ENCODE assay signal across 27 cellular contexts in the genomic region with DNA sequence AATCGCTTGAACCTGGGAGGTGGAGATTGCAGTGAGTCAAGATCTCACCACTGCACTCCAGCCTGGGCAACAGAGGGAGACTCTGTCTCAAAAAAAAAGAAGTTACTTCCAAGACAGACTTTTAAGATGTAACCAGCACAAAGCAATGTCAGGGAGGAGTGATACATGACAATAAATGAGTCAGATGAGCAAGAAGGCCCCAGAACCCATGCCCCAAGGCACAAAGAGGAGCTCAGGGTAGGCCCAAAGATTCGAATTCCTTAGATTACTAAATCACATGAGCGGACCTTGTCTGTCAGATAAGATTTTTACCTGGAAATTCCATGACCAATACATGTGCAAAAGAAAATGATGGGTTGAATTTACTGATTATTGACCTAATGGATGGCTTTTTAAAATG. TPM values are rescaled to one million over a fixed set of nuclear protein-coding genes. Genes with fewer than 3 reads are reported as not detected.
DNase-seq lines count a peak whose midpoint lies in the region; ATAC-seq and TF ChIP-seq lines count a peak whose summit lies in the region.
"Had no signal": no experiment of that assay in that cellular context is flagged by ENCODE, and none has a peak within 500 bp of the region (broad histone marks: within the 10 kb centered on the region; RNA-seq: fewer than 3 reads in every experiment).

No MANE protein-coding gene starts in this region.

- no peak overlapping the region for H4K8ac ChIP-seq in mesendoderm (ENCODE audit: low read depth, low read length)

- H3K36me3 Mint-ChIP-seq in CD8-positive, alpha-beta T cell = peaks cover 55% of the 10 kb centered on the region
- H3K36me3 Mint-ChIP-seq in GM23338 (ENCODE audit: low read depth) = no peaks in the 10 kb centered on the region

- H2AK5ac ChIP-seq in mesendoderm (ENCODE audit: low read length) = no peak overlapping the region

- in situ Hi-C loops in ACHN (cut with HindIII; ENCODE audit: low pct_ligation_motif_present, low pct_unique_long_range_greater_than_20kb, low sequenced_read_pairs) = no loop called here

- H3K27me3 Mint-ChIP-seq in CD8-positive, alpha-beta T cell (ENCODE audit: low read depth) = no peaks in the 10 kb centered on the region
- H3K27me3 Mint-ChIP-seq in GM23338 (ENCODE audit: insufficient read depth, low read depth, poor library complexity) = no peaks in the 10 kb centered on the region
- H3K27me3 Mint-ChIP-seq: CD4-positive, alpha-beta T cell had no signal

- DNase-seq in CD8-positive, alpha-beta T cell = no peak
- DNase-seq in GM23338 (ENCODE audit: low spot score) (peak; percentile 28), RWPE1 (ENCODE audit: low spot score) (peak; percentile 13), mesendoderm (peak; percentile 68), AG20443 (ENCODE audit: low spot score) (no peak), ACHN (no peak)
- no peak for DNase-seq in stimulated activated naive CD8-positive, alpha-beta T cell treated with anti-CD3 and anti-CD28 coated beads, Interleukin-15, Interleukin-2, amounts not matched to agents 100 U/mL and 50 U/mL, for 24 hours
- DNase-seq: AML-193; CD4-positive, alpha-beta T cell; COR-L47; GDM1; KBM-7; MG63; NCI-H1105 treated with DMSO at 0.1 percent for 48 hours; NCI-H146; NCI-H1930; NCI-H2107; NCI-H446; NCI-H524 treated with DMSO at 0.1 percent for 48 hours; NCI-H774; RPMI8226; SHP77 had no signal

- no peak overlapping the region for H3K9ac ChIP-seq in mesendoderm (ENCODE audit: low read length)
- H3K9ac ChIP-seq: BLaER1 treated with 17β-estradiol and CSF1 and Interleukin-3, amounts not matched to agents 10 nM and 100 nM had no signal

- no peaks in the 10 kb centered on the region for H3K9me3 Mint-ChIP-seq in CD8-positive, alpha-beta T cell
- no peaks in the 10 kb centered on the region for H3K9me3 Mint-ChIP-seq in GM23338
- H3K9me3 Mint-ChIP-seq: CD4-positive, alpha-beta T cell had no signal

- H3K4me1 Mint-ChIP-seq in CD8-positive, alpha-beta T cell (ENCODE audit: low read depth) = no peaks in the 10 kb centered on the region
- no peaks in the 10 kb centered on the region for H3K4me1 Mint-ChIP-seq in GM23338

- H3K27ac Mint-ChIP-seq in CD8-positive, alpha-beta T cell = peak overlapping the region; percentile 79
- H3K27ac Mint-ChIP-seq in GM23338 = no peak overlapping the region
- H3K27ac Mint-ChIP-seq: CD4-positive, alpha-beta T cell had no signal

- H3K27ac ChIP-seq in CD8-positive, alpha-beta T cell (ENCODE audit: low read depth, low read length) = no peak overlapping the region
- no peak overlapping the region for H3K27ac ChIP-seq in GM23338 (ENCODE audit: low read depth)
- no peak overlapping the region for H3K27ac ChIP-seq in RWPE1
- no peak overlapping the region for H3K27ac ChIP-seq in mesendoderm (ENCODE audit: low read depth, low read length)
- H3K27ac ChIP-seq: BLaER1 treated with 17β-estradiol and CSF1 and Interleukin-3, amounts not matched to agents 10 nM and 100 nM had no signal

- POLR2A ChIA-PET in CD8-positive, alpha-beta T cell (lab: Charles Lee) = no interaction called here
- POLR2A ChIA-PET in RWPE1 (lab: Yijun Ruan, JAX; ENCODE audit: low non-redundant PET) = no interaction called here

- no peak overlapping the region for H4K5ac ChIP-seq in mesendoderm (ENCODE audit: low read length)

- H3K4me2 ChIP-seq in GM23338 (no peak overlapping the region), mesendoderm (ENCODE audit: low read length) (no peak overlapping the region)
- H3K4me2 ChIP-seq: BLaER1 treated with 17β-estradiol and CSF1 and Interleukin-3, amounts not matched to agents 10 nM and 100 nM had no signal

- no peak overlapping the region for H2BK15ac ChIP-seq in mesendoderm (replicated peaks; ENCODE audit: low read depth)

- H3K4ac ChIP-seq in mesendoderm (ENCODE audit: low read depth, low read length) = no peak overlapping the region

- no peaks in the 10 kb centered on the region for H3K9me3 ChIP-seq in CD8-positive, alpha-beta T cell (ENCODE audit: low read length)
- H3K9me3 ChIP-seq: BLaER1 treated with 17β-estradiol and CSF1 and Interleukin-3, amounts not matched to agents 10 nM and 100 nM; MG63 had no signal

- no peaks in the 10 kb centered on the region for H3K79me1 ChIP-seq in mesendoderm (ENCODE audit: low read length)

- no peak overlapping the region for H3K56ac ChIP-seq in mesendoderm (ENCODE audit: low read length)

- H2BK120ac ChIP-seq in mesendoderm (ENCODE audit: low read depth, low read length) = no peak overlapping the region

- no peaks in the 10 kb centered on the region for H3F3A ChIP-seq in GM23338 (replicated peaks; ENCODE audit: low read depth)

- CTCF ChIA-PET in CD8-positive, alpha-beta T cell (lab: Charles Lee) = interaction anchor here (1.2 to 1.5 kb wide), 2 partner anchors 19 to 151 kb away, joined by 3 read pairs; no protein-coding TSS in a partner anchor
- CTCF ChIA-PET in RWPE1 (lab: Yijun Ruan, JAX) = no interaction called here

- no peak overlapping the region for H3K23ac ChIP-seq in mesendoderm (ENCODE audit: low read length)

- H2AFZ ChIP-seq in GM23338 = no peak overlapping the region

- no peak overlapping the region for H3K18ac ChIP-seq in mesendoderm (ENCODE audit: low read length)

- no peak overlapping the region for H3K4me3 ChIP-seq in CD8-positive, alpha-beta T cell (ENCODE audit: low read depth, low read length)
- H3K4me3 ChIP-seq in GM23338 = no peak overlapping the region
- no peak overlapping the region for H3K4me3 ChIP-seq in mesendoderm (ENCODE audit: low read length)
- H3K4me3 ChIP-seq: BLaER1 treated with 17β-estradiol and CSF1 and Interleukin-3, amounts not matched to agents 10 nM and 100 nM; GM12878; MG63 had no signal

- H3K79me2 ChIP-seq in GM23338 (replicated peaks; ENCODE audit: insufficient read depth) = no peaks in the 10 kb centered on the region
- H3K79me2 ChIP-seq in mesendoderm (ENCODE audit: control insufficient read depth, insufficient read depth, low read length) = no peaks in the 10 kb centered on the region

- H3K27me3 ChIP-seq in CD8-positive, alpha-beta T cell (ENCODE audit: insufficient read depth, low read length) = no peaks in the 10 kb centered on the region
- H3K27me3 ChIP-seq in GM23338 (ENCODE audit: insufficient read depth) (no peaks in the 10 kb centered on the region), mesendoderm (ENCODE audit: insufficient read depth, low read length, poor library complexity) (no peaks in the 10 kb centered on the region)
- H3K27me3 ChIP-seq: BLaER1 treated with 17β-estradiol and CSF1 and Interleukin-3, amounts not matched to agents 10 nM and 100 nM; MG63 had no signal

- no CpG with 5 or more reads among the region's 3 CpGs for WGBS in mesendoderm (ENCODE audit: extremely low coverage, insufficient coverage, low lambda C conversion rate)

- H3K36me3 ChIP-seq in CD8-positive, alpha-beta T cell (ENCODE audit: insufficient read depth, low read length) = peaks cover 34% of the 10 kb centered on the region
- H3K36me3 ChIP-seq in GM23338 (ENCODE audit: insufficient read depth) (no peaks in the 10 kb centered on the region), mesendoderm (ENCODE audit: control insufficient read depth, insufficient read depth, low read length) (no peaks in the 10 kb centered on the region)
- H3K36me3 ChIP-seq: BLaER1 treated with 17β-estradiol and CSF1 and Interleukin-3, amounts not matched to agents 10 nM and 100 nM; MG63 had no signal

- H2BK5ac ChIP-seq in mesendoderm (ENCODE audit: low read length) = no peak overlapping the region

- no peaks in the 10 kb centered on the region for H3K9me2 ChIP-seq in GM23338 (ENCODE audit: insufficient read depth)

- no peaks in the 10 kb centered on the region for H4K20me1 ChIP-seq in GM23338 (replicated peaks; ENCODE audit: insufficient read depth)
- H4K20me1 ChIP-seq: BLaER1 treated with 17β-estradiol and CSF1 and Interleukin-3, amounts not matched to agents 10 nM and 100 nM had no signal

- intact Hi-C loops in CD8-positive, alpha-beta T cell (cut with DNase I, micrococcal nuclease) = no loop called here

- no peak for ATAC-seq in CD8-positive, alpha-beta T cell
- ATAC-seq in GM23338 = no peak
- no peak for ATAC-seq in stimulated activated naive CD8-positive, alpha-beta T cell treated with anti-CD3 and anti-CD28 coated beads, Interleukin-15, Interleukin-2, amounts not matched to agents 100 U/mL and 50 U/mL, for 24 hours
- ATAC-seq: GM12878 had no signal

- no peak for TF ChIP-seq CTCF in CD8-positive, alpha-beta T cell (IDR thresholded peaks at IDR 0.05)
- TF ChIP-seq CTCF in GM23338 (conservative IDR thresholded peaks at IDR 0.05; ENCODE audit: low read depth in 2 of 2) (0 out of 4 replicates have a peak, but pooled peaks of 1 of the 2 experiments have one; percentile 14), RWPE1 (conservative IDR thresholded peaks at IDR 0.05; ENCODE audit: low read depth) (no peak)

- H3K4me1 ChIP-seq in CD8-positive, alpha-beta T cell (ENCODE audit: insufficient read depth, low read length) = no peaks in the 10 kb centered on the region
- H3K4me1 ChIP-seq in GM23338 (ENCODE audit: insufficient read depth) (no peaks in the 10 kb centered on the region), mesendoderm (ENCODE audit: control insufficient read depth, low read depth, low read length) (no peaks in the 10 kb centered on the region)

- H3K4me3 Mint-ChIP-seq in CD8-positive, alpha-beta T cell = no peak overlapping the region
- H3K4me3 Mint-ChIP-seq in GM23338 = no peak overlapping the region
- H3K4me3 Mint-ChIP-seq: CD4-positive, alpha-beta T cell had no signal

TF ChIP-seq in GM23338, 12 proteins besides CTCF, POLR2A, EP300 and RAD21 (continues in another document):
- TF ChIP-seq JUNB (IDR thresholded peaks at IDR 0.05; ENCODE audit: unreplicated experiment) (no peak), EZH2 (IDR thresholded peaks at IDR 0.05; ENCODE audit: low read depth, unreplicated experiment) (no peak), NANOG (IDR thresholded peaks at IDR 0.05; ENCODE audit: borderline replicate concordance) (no peak), EZH2phosphoT487 (IDR thresholded peaks at IDR 0.05; ENCODE audit: unreplicated experiment) (no peak), ZNF331 (CRISPR knock-in tag; IDR thresholded peaks at IDR 0.05; ENCODE audit: low read depth) (no peak), POLR2AphosphoS5 (IDR thresholded peaks at IDR 0.05; ENCODE audit: low read depth) (no peak)

RNA-seq across cellular contexts. Expression of gene JHY, which starts 10.5 kb away (rescaled TPM):
- 1 to 10 TPM; 1.7 to 1.9 TPM for total RNA-seq in CD8-positive, alpha-beta T cell
- total RNA-seq in GM23338 (2014; rRNA removed; shearing (Covaris generic)) = 0.58 and 0.94 TPM in 2 replicates
- 0.63 and 0.97 TPM in 2 replicates for polyA plus RNA-seq in GM23338 (2016; fragmentation: Nextera tagmentation; extraction: Ambion mirVana)
- 1.2 TPM for polyA plus RNA-seq in mesendoderm (2013, experiment 1 of 2)
- polyA plus RNA-seq in mesendoderm (2013, experiment 2 of 2) = 1.2 TPM

RNA-seq across cellular contexts. Expression of gene CRTAM, which starts 33.7 kb away (rescaled TPM):
- total RNA-seq in CD8-positive, alpha-beta T cell = 10 to 100 TPM; 31.7 to 36.1 TPM
- total RNA-seq in GM23338 (2014; rRNA removed; shearing (Covaris generic)) = 0.08 TPM in 1 of 2 replicates, not detected in the other
- not detected in 2 replicates for polyA plus RNA-seq in GM23338 (2016; fragmentation: Nextera tagmentation; extraction: Ambion mirVana)
- polyA plus RNA-seq in mesendoderm (2013, experiment 1 of 2) = 0.31 TPM
- polyA plus RNA-seq in mesendoderm (2013, experiment 2 of 2) = 0.45 TPM
- total RNA-seq: A172, LHCN-M2 had no signal
- polyA plus RNA-seq: AG04450 had no signal

Comparison
In these comparisons a context has a peak if more than half of its experiments do, and no peak if none do; other contexts are left out.
1. DNase-seq: peak in GM23338 (single experiment), RWPE1 (single experiment) and mesendoderm (single experiment); none in CD8-positive, alpha-beta T cell (0 of 7), stimulated activated naive CD8-positive, alpha-beta T cell treated with anti-CD3 and anti-CD28 coated beads, Interleukin-15, Interleukin-2, amounts not matched to agents 100 U/mL and 50 U/mL, for 24 hours (single experiment), AG20443 (single experiment) and ACHN (single experiment).
2. RNA of gene CRTAM, which starts 33.7 kb away (total RNA-seq): 31.7 to 36.1 TPM in CD8-positive, alpha-beta T cell; 0.08 TPM in GM23338; every median in the first group is over 10 times any median in the second.